18 cellular contexts compared by ENCODE assay signal in genomic region chr20:5893052-5893451, GRCh38. TPM values are rescaled to one million over a fixed set of nuclear protein-coding genes. Genes with fewer than 3 reads are reported as not detected.
DNase-seq lines count a peak whose midpoint lies in the region; ATAC-seq and TF ChIP-seq lines count a peak whose summit lies in the region.
"Had no signal": no experiment of that assay in that cellular context is flagged by ENCODE, and none has a peak within 500 bp of the region (broad histone marks: within the 10 kb centered on the region; RNA-seq: fewer than 3 reads in every experiment).

No MANE protein-coding gene starts in this region.

- ATAC-seq in left ventricle myocardium superior, result peak; percentile 37
- ATAC-seq: CD8-positive, alpha-beta T cell; GM12878; GM23338; HCT116 had no signal

- no peak overlapping the region for H3K4me3 ChIP-seq in fibroblast of the aortic adventitia (ENCODE audit: low read depth, low read length)
- H3K4me3 ChIP-seq: BLaER1, GM12878, GM23338 had no signal

- intact Hi-C loops in left ventricle myocardium superior (cut with micrococcal nuclease), result no loop called here
- intact Hi-C loops in cardiac septum (cut with DNase I), result no loop called here

- DNase-seq in left ventricle myocardium superior (no peak), cardiac septum (ENCODE audit: low spot score) (no peak), M059J (ENCODE audit: low read depth) (peak; percentile 18), fibroblast of the aortic adventitia (ENCODE audit: low read depth) (peak; percentile 8), pons (ENCODE audit: low spot score) (no peak), activated gamma-delta T cell (lab: John Stamatoyannopoulos, UW) (no peak)
- DNase-seq: Caco-2; CD4-positive, CD25-positive, alpha-beta regulatory T cell; CD8-positive, alpha-beta T cell; DMS 273 treated with DMSO at 0.1 percent for 48 hours; DMS79; EL; GDM1; H9 had no signal

- no peak for TF ChIP-seq CTCF in fibroblast of the aortic adventitia (IDR thresholded peaks at IDR 0.05; ENCODE audit: insufficient read depth, low read length)

RNA-seq across cellular contexts. Expression of gene CHGB, which starts 18.3 kb away (rescaled TPM):
- total RNA-seq in left ventricle myocardium superior (11.5 TPM), cardiac septum (3.0 TPM), fibroblast of the aortic adventitia (ENCODE audit: low replicate concordance) (not detected in 2 replicates)
- total RNA-seq in M059J (2014; rRNA removed; shearing (Covaris generic)), result 0.64 TPM in 1 of 2 replicates, not detected in the other
- total RNA-seq: CD8-positive, alpha-beta T cell had no signal

RNA-seq across cellular contexts. Expression of gene TRMT6, which starts 57.3 kb away (rescaled TPM):
- total RNA-seq in left ventricle myocardium superior, result 7.1 TPM
- 13.5 TPM for total RNA-seq in cardiac septum
- 31.3 and 34.2 TPM in 2 replicates for total RNA-seq in M059J (2014; rRNA removed; shearing (Covaris generic))
- 4.1 and 8.0 TPM in 2 replicates for total RNA-seq in fibroblast of the aortic adventitia (ENCODE audit: low replicate concordance)

RNA-seq across cellular contexts. Expression of gene MCM8, which starts 57.4 kb away (rescaled TPM):
- total RNA-seq in left ventricle myocardium superior (6.7 TPM), cardiac septum (6.1 TPM), fibroblast of the aortic adventitia (ENCODE audit: low replicate concordance) (5.6 and 17.5 TPM in 2 replicates)
- 30.4 and 36.2 TPM in 2 replicates for total RNA-seq in M059J (2014; rRNA removed; shearing (Covaris generic))

Comparison
In these comparisons a context has a peak if more than half of its experiments do, and no peak if none do; other contexts are left out.
1. DNase-seq: peak in M059J (single experiment) and fibroblast of the aortic adventitia (single experiment); none in left ventricle myocardium superior (single experiment), cardiac septum (single experiment), pons (single experiment) and activated gamma-delta T cell (single experiment).